Comparison of ENCODE assay signal across 9 cellular contexts in the genomic region with DNA sequence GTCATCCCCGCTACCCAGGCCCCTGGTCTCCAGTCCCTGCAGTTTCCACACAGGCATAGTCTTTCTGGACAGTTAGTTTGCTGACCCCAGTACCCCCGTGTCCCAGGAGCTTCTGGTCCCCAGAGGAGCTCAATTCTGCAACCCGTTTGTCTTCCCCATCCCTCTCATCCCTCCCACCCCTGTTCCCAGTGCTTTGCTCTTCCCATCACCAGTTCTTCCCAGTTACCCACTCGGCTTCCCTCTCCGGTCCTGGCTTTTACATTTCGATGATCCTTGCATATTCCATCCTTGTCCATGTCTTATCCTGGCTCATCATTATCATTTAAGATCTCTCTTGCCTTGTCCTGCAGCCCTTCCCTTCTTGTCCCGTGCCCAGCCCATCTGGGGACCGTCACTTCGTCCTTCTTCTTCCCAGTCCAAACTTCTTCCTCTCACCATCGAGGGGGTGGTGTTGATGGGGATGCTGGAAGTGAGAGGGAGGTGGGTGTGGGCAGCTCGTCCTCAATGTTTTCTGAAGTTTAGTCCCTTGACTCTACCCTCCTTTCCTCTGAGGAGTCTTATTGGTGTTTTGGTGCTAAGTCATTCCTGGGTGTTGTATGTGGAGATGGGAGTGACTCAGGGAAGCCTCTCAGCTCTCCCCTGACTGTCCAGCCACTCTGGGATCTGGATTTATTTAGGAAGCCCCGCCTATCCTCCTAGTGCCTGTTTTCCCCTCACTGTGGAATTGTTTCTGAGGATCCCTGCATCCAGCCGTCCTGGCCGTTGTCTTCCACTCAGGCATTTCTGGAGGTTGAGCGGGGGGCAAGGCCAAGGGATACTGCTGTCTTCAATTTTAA. TPM values are rescaled to one million over a fixed set of nuclear protein-coding genes. Genes with fewer than 3 reads are reported as not detected.
A peak's percentile ranks its signal among the peaks of the same experiment; 100 is the strongest.
DNase-seq lines count a peak whose midpoint lies in the region; ATAC-seq, FAIRE-seq and TF ChIP-seq lines count a peak whose summit lies in the region.
"Had no signal": no experiment of that assay in that cellular context is flagged by ENCODE, and none has a peak within 500 bp of the region (broad histone marks: within the 10 kb centered on the region; RNA-seq: fewer than 3 reads in every experiment).

No MANE protein-coding gene starts in this region.

- H3K4me1 Mint-ChIP-seq in activated CD4-positive, alpha-beta memory T cell treated with anti-CD3 and anti-CD28 coated beads, Interleukin-2, amount 10 ng/mL, durations not matched to agents 7 days and 5 days: peaks cover 43% of the 10 kb centered on the region

- POLR2A ChIA-PET in activated CD4-positive, alpha-beta memory T cell treated with anti-CD3 and anti-CD28 coated beads, Interleukin-2, amount 10 ng/mL, durations not matched to agents 7 days and 5 days (lab: Charles Lee): interaction anchor here (1.1 to 2.1 kb wide), 6 partner anchors 12 to 826 kb away, joined by 3 to 8 read pairs (median 4); a partner anchor contains a TSS

- peaks cover 0 to 4% (median 0%) of the 10 kb centered on the region in 3 donors for H3K4me1 ChIP-seq in pancreas

- H3K4me3 Mint-ChIP-seq in activated CD4-positive, alpha-beta memory T cell treated with anti-CD3 and anti-CD28 coated beads, Interleukin-2, amount 10 ng/mL, durations not matched to agents 7 days and 5 days: peak overlapping the region; percentile 88

- no peaks in the 10 kb centered on the region for H3K27me3 Mint-ChIP-seq in activated CD4-positive, alpha-beta memory T cell treated with anti-CD3 and anti-CD28 coated beads, Interleukin-2, amount 10 ng/mL, durations not matched to agents 7 days and 5 days

- no peaks in the 10 kb centered on the region for H3K36me3 ChIP-seq in pancreas

- ATAC-seq in Right ventricle myocardium inferior (peak; percentile 66), pancreas (peak in 3 of 4 donors; percentile 17 to 24 (median 18)), GM18873 (IDR thresholded peaks at IDR 0.05; ENCODE audit: low FRiP score, unreplicated experiment) (no peak)

- DNase-seq in Right ventricle myocardium inferior (ENCODE audit: missing footprints) (no peak), cardiac septum (ENCODE audit: low spot score) (no peak), foreskin fibroblast (peak; percentile 84 to 93), pancreas (no peak), NCI-H146 treated with DMSO at 0.1 percent for 48 hours (lab: John Stamatoyannopoulos, UW; ENCODE audit: unreplicated experiment) (no peak), SHP77 (lab: John Stamatoyannopoulos, UW) (no peak)
- no peak for DNase-seq in activated CD4-positive, alpha-beta memory T cell treated with anti-CD3 and anti-CD28 coated beads, Interleukin-2, amount 10 ng/mL, durations not matched to agents 7 days and 5 days

- WGBS in pancreas, 2 donors: 22 to 31% methylated on average over 15 of the region's 15 CpGs

- TF ChIP-seq CTCF in foreskin fibroblast (IDR thresholded peaks at IDR 0.05; ENCODE audit: low read depth, low read length): no peak
- no peak for TF ChIP-seq CTCF in pancreas (IDR thresholded peaks at IDR 0.05)

- H3K9me3 Mint-ChIP-seq in activated CD4-positive, alpha-beta memory T cell treated with anti-CD3 and anti-CD28 coated beads, Interleukin-2, amount 10 ng/mL, durations not matched to agents 7 days and 5 days: no peaks in the 10 kb centered on the region

- H3K27me3 ChIP-seq in pancreas: no peaks in the 10 kb centered on the region

- no peak for FAIRE-seq in pancreas (lab: Jason Lieb, UNC)
- FAIRE-seq: islet of Langerhans had no signal

- H3K27ac ChIP-seq in pancreas: peak overlapping the region in 1 of 4 donors; percentile 50

- intact Hi-C loops in Right ventricle myocardium inferior (cut with DNase I) (loop anchor here (2.0 kb wide), 1 partner anchor 91 kb away; no protein-coding TSS in a partner anchor), cardiac septum (cut with DNase I) (loop anchor here (2.0 to 5.0 kb wide), 2 partner anchors 61 to 90 kb away; no protein-coding TSS in a partner anchor), pancreas (cut with DNase I) (no loop called here)

- peak overlapping the region; percentile 69 for H3K27ac Mint-ChIP-seq in activated CD4-positive, alpha-beta memory T cell treated with anti-CD3 and anti-CD28 coated beads, Interleukin-2, amount 10 ng/mL, durations not matched to agents 7 days and 5 days

- no peaks in the 10 kb centered on the region for H3K9me3 ChIP-seq in pancreas

- H3K4me3 ChIP-seq in foreskin fibroblast (ENCODE audit: low read depth in 1 of 2, low read length in 2 of 2) (peak overlapping the region; percentile 88 to 95), pancreas (peak overlapping the region; percentile 88 to 98 (median 96))

- H3K36me3 Mint-ChIP-seq in activated CD4-positive, alpha-beta memory T cell treated with anti-CD3 and anti-CD28 coated beads, Interleukin-2, amount 10 ng/mL, durations not matched to agents 7 days and 5 days (ENCODE audit: low read depth): peaks cover 2% of the 10 kb centered on the region

- CTCF ChIA-PET in activated CD4-positive, alpha-beta memory T cell treated with anti-CD3 and anti-CD28 coated beads, Interleukin-2, amount 10 ng/mL, durations not matched to agents 7 days and 5 days (lab: Charles Lee): interaction anchor here (0.7 to 1.7 kb wide), 5 partner anchors 12 to 571 kb away, joined by 3 to 5 read pairs (median 3); no protein-coding TSS in a partner anchor

RNA-seq across cellular contexts. Expression of a gene that starts 0.9 kb away (rescaled TPM):
- 11.4 TPM for total RNA-seq in Right ventricle myocardium inferior
- total RNA-seq in cardiac septum: 13.3 TPM
- 10 to 100 TPM; 13.1 to 13.7 TPM for total RNA-seq in activated CD4-positive, alpha-beta memory T cell treated with anti-CD3 and anti-CD28 coated beads, Interleukin-2, amount 10 ng/mL, durations not matched to agents 7 days and 5 days
- 10 to 100 TPM in 5 of 6 donors, 1 to 10 TPM in 1; 8.0 to 17.0 (median 11.3) TPM for total RNA-seq in pancreas
- 1 to 10 TPM; 3.8 to 3.9 TPM for polyA plus RNA-seq in pancreas

RNA-seq across cellular contexts. Expression of a gene that starts 12.4 kb away (rescaled TPM):
- total RNA-seq in Right ventricle myocardium inferior (not detected), cardiac septum (not detected), pancreas (1 to 10 TPM in 1 of 6 donors, under 1 TPM in 1, not detected in 4; 0.32 to 1.7 TPM)
- not detected for total RNA-seq in activated CD4-positive, alpha-beta memory T cell treated with anti-CD3 and anti-CD28 coated beads, Interleukin-2, amount 10 ng/mL, durations not matched to agents 7 days and 5 days
- not detected for polyA plus RNA-seq in pancreas

RNA-seq across cellular contexts. Expression of a gene that starts 35.6 kb away (rescaled TPM):
- 0.73 TPM for total RNA-seq in Right ventricle myocardium inferior
- 1.9 TPM for total RNA-seq in cardiac septum
- 1 to 10 TPM; 5.5 to 8.1 TPM for total RNA-seq in activated CD4-positive, alpha-beta memory T cell treated with anti-CD3 and anti-CD28 coated beads, Interleukin-2, amount 10 ng/mL, durations not matched to agents 7 days and 5 days
- 1 to 10 TPM in 5 of 6 donors, under 1 TPM in 1; 0.92 to 5.0 (median 4.1) TPM for total RNA-seq in pancreas
- 1 to 10 TPM; 6.6 to 10.0 TPM for polyA plus RNA-seq in pancreas

Comparison
In these comparisons a context has a peak if more than half of its experiments do, and no peak if none do; other contexts are left out.
1. DNase-seq: peak in foreskin fibroblast (2 of 2); none in Right ventricle myocardium inferior (single experiment), cardiac septum (single experiment), activated CD4-positive, alpha-beta memory T cell treated with anti-CD3 and anti-CD28 coated beads, Interleukin-2, amount 10 ng/mL, durations not matched to agents 7 days and 5 days (single experiment), pancreas (0 of 6), NCI-H146 treated with DMSO at 0.1 percent for 48 hours (single experiment) and SHP77 (0 of 2).
2. intact Hi-C loops: an anchor here in Right ventricle myocardium inferior (2.0 kb wide) and cardiac septum (2.0 to 5.0 kb wide); none called in pancreas.